1 cellular context compared by ENCODE assay signal in the genomic region with DNA sequence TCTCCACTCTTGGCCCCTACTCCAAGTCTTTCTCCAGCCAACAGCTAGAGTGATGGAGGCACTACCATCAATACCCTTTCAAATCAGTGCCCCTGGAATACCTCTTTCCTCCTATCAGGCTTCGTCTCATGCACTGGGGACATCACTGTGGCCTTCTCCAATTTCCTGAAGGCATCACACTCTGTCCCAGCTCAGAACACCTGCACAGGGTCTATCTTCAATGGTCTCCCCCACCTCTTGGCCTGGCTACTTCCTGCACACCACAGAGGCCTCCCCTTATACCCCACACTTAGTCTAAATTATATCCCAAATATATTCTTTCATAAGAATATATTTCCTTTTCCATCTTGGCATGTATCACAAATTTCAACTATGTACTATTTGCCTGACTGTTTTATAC.
A peak's percentile ranks its signal among the peaks of the same experiment; 100 is the strongest.
TF ChIP-seq lines count a peak whose summit lies in the region.

No MANE protein-coding gene starts in this region.

TF ChIP-seq in HepG2, 621 proteins besides CTCF, POLR2A, EP300 and RAD21:
- TF ChIP-seq RBM22 (optimal IDR thresholded peaks at IDR 0.05; ENCODE audit: low read length), result peak; percentile 43
- no peak for TF ChIP-seq SALL1 (CRISPR knock-in tag; IDR thresholded peaks at IDR 0.05)
